Comparison of ENCODE assay signal across 23 cellular contexts in the genomic region with DNA sequence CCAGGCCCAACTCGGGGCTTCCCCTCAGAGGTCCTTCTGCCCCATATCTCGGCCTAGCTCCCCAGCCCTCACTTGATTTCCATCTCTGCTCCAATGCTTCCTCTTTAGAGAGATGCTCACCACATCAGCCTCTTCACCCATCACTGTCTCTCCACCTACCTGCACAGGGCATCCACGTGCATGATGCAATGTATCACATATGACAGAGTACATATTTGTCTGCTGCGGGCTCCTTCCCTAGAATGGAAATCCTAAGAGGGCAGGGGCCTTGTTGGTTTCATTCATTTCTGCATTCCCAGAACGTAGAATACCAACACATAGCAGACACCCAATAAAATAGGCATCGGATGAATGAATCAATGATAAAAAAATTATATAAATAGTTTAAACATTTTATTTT.
A peak's percentile ranks its signal among the peaks of the same experiment; 100 is the strongest.
DNase-seq lines count a peak whose midpoint lies in the region; ATAC-seq, FAIRE-seq and TF ChIP-seq lines count a peak whose summit lies in the region.
"Had no signal": no experiment of that assay in that cellular context is flagged by ENCODE, and none has a peak within 500 bp of the region (broad histone marks: within the 10 kb centered on the region; RNA-seq: fewer than 3 reads in every experiment).

No MANE protein-coding gene starts in this region.

- H3K4me3 Mint-ChIP-seq in glutamatergic neuron (ENCODE audit: unreplicated experiment), result no peak overlapping the region
- H3K4me3 Mint-ChIP-seq: CD4-positive, alpha-beta T cell had no signal

- BruUV-seq in HepG2 (replicated peaks; lab: Mats Ljungman, UMichigan), result no TSS peak

- CTCF ChIA-PET in HepG2 (lab: Yijun Ruan, JAX; ENCODE audit: low intra/inter-chr PET ratio, low total read pairs), result no interaction called here

- POLR2A ChIA-PET in HepG2 (lab: Yijun Ruan, JAX), result no interaction called here

- peaks cover 2 to 44% of the 10 kb centered on the region in 2 experiments; a peak in 4 of 5 replicates for H3K27me3 ChIP-seq in HepG2 (ENCODE audit: control insufficient read depth in 1 of 2, insufficient read depth in 2 of 2, low read length in 2 of 2)
- no peaks in the 10 kb centered on the region for H3K27me3 ChIP-seq in right lobe of liver
- no peaks in the 10 kb centered on the region for H3K27me3 ChIP-seq in sigmoid colon
- H3K27me3 ChIP-seq: SJSA1 had no signal

- TF ChIP-seq CTCF in HepG2 (CRISPR knock-in tag; IDR thresholded peaks at IDR 0.05) (no peak), right lobe of liver (IDR thresholded peaks at IDR 0.05) (no peak), glutamatergic neuron (IDR thresholded peaks at IDR 0.05; ENCODE audit: partially characterized antibody, unreplicated experiment) (no peak), sigmoid colon (IDR thresholded peaks at IDR 0.05) (no peak)

- no peak overlapping the region for H3K4me3 ChIP-seq in HepG2 (replicated peaks in 1 of 3; ENCODE audit: insufficient read depth in 1 of 3, low read depth in 2 of 3, low read length in 3 of 3)
- H3K4me3 ChIP-seq in right lobe of liver, result no peak overlapping the region
- H3K4me3 ChIP-seq in sigmoid colon, result no peak overlapping the region
- H3K4me3 ChIP-seq: HAP-1, SJSA1 had no signal

- H3K4me1 ChIP-seq in HepG2 (ENCODE audit: insufficient read depth, low read length) (no peaks in the 10 kb centered on the region), right lobe of liver (no peaks in the 10 kb centered on the region), sigmoid colon (peaks cover 0 to 61% (median 59%) of the 10 kb centered on the region in 4 donors)
- H3K4me1 ChIP-seq: HAP-1 had no signal

- H3K79me2 ChIP-seq in HepG2 (ENCODE audit: insufficient read depth, low read length), result no peaks in the 10 kb centered on the region

- peaks cover 3% of the 10 kb centered on the region for H3K36me3 Mint-ChIP-seq in glutamatergic neuron (ENCODE audit: unreplicated experiment)

- TF ChIP-seq EP300 in HepG2 (IDR thresholded peaks at IDR 0.05; ENCODE audit: low read depth in 2 of 2, low read length in 2 of 2), result no peak
- TF ChIP-seq EP300 in HepG2 (CRISPR knock-in tag; IDR thresholded peaks at IDR 0.05; ENCODE audit: borderline replicate concordance), result no peak
- no peak for TF ChIP-seq EP300 in sigmoid colon (IDR thresholded peaks at IDR 0.05)

- no peak overlapping the region for H2AFZ ChIP-seq in HepG2 (ENCODE audit: low read length)

- no peak for FAIRE-seq in HepG2 (lab: Jason Lieb, UNC)
- FAIRE-seq: HTR-8/SVneo had no signal

- WGBS in HepG2 (ENCODE audit: low lambda C conversion rate), result 24% methylated on average over 6 of the region's 6 CpGs
- WGBS in right lobe of liver (ENCODE audit: insufficient coverage, low coverage, low lambda C conversion rate, missing lambda C conversion rate), result 74% methylated on average over 5 of the region's 6 CpGs
- WGBS in sigmoid colon, 2 donors, result 88 to 92% methylated on average over 6 of the region's 6 CpGs

- no peak overlapping the region for H3K9ac ChIP-seq in HepG2 (ENCODE audit: insufficient read depth, low read depth, low read length)

- H3K9me3 Mint-ChIP-seq in glutamatergic neuron (ENCODE audit: unreplicated experiment), result peaks cover 10% of the 10 kb centered on the region
- H3K9me3 Mint-ChIP-seq: CD4-positive, alpha-beta T cell had no signal

- H3K27me3 Mint-ChIP-seq in glutamatergic neuron (ENCODE audit: unreplicated experiment), result peaks cover 17% of the 10 kb centered on the region
- H3K27me3 Mint-ChIP-seq: IgD-negative memory B cell had no signal

- DNase-seq in HepG2 (ENCODE audit: low spot score) (no peak), right lobe of liver (no peak), glutamatergic neuron (no peak), sigmoid colon (no peak), epidermal melanocyte (ENCODE audit: insufficient read length, low spot score) (no peak)
- no peak for DNase-seq in activated CD4-positive, alpha-beta T cell treated with anti-CD3 and anti-CD28 coated beads, Interleukin-2, amount 50 U/mL, for 4 hours
- DNase-seq: AML-193; CD4-positive, alpha-beta T cell; COR-L47; DMS 273 treated with DMSO at 0.1 percent for 48 hours; DMS79 treated with DMSO at 0.1 percent for 48 hours; MV-4-11; NCI-H187; NCI-H446 treated with DMSO at 0.1 percent for 48 hours; NCI-H526 treated with DMSO at 0.1 percent for 48 hours; OCI-M1 had no signal

- no peak overlapping the region for H3K27ac ChIP-seq in HepG2 (ENCODE audit: extremely low read length, insufficient read depth, low read length)
- no peak overlapping the region for H3K27ac ChIP-seq in right lobe of liver
- H3K27ac ChIP-seq in sigmoid colon, result peak overlapping the region in 3 of 4 donors; percentile 88 to 90 (median 90)
- H3K27ac ChIP-seq: SJSA1 had no signal

- H3K9me3 ChIP-seq in HepG2 (ENCODE audit: low read length) (no peaks in the 10 kb centered on the region), right lobe of liver (no peaks in the 10 kb centered on the region), sigmoid colon (no peaks in the 10 kb centered on the region)
- H3K9me3 ChIP-seq: HAP-1, SJSA1 had no signal

- no peak for TF ChIP-seq RAD21 in HepG2 (CRISPR knock-in tag; IDR thresholded peaks at IDR 0.05)

- no peak overlapping the region for H3K4me2 ChIP-seq in HepG2 (ENCODE audit: low read depth, low read length)

- peaks cover 24% of the 10 kb centered on the region for H3K4me1 Mint-ChIP-seq in glutamatergic neuron (ENCODE audit: low read depth, unreplicated experiment)

- no peaks in the 10 kb centered on the region for H3K36me3 ChIP-seq in HepG2 (replicated peaks in 1 of 2; ENCODE audit: control insufficient read depth in 1 of 2, insufficient read depth in 2 of 2, low read length in 2 of 2)
- no peaks in the 10 kb centered on the region for H3K36me3 ChIP-seq in right lobe of liver
- H3K36me3 ChIP-seq in sigmoid colon, result no peaks in the 10 kb centered on the region
- H3K36me3 ChIP-seq: HAP-1, SJSA1 had no signal

- in situ Hi-C loops in HepG2 (cut with HindIII; ENCODE audit: extremely low pct_ligation_motif_present, low pct_unique_long_range_greater_than_20kb), result no loop called here

- ATAC-seq in HepG2 (no peak), right lobe of liver (no peak), GM18867 (IDR thresholded peaks at IDR 0.05; ENCODE audit: unreplicated experiment) (no peak), HG02852 (IDR thresholded peaks at IDR 0.05; ENCODE audit: unreplicated experiment) (no peak)
- ATAC-seq: Right ventricle myocardium inferior had no signal

- peak overlapping the region; percentile 40 for H3K27ac Mint-ChIP-seq in glutamatergic neuron (ENCODE audit: unreplicated experiment)
- H3K27ac Mint-ChIP-seq: CD4-positive, alpha-beta T cell; IgD-negative memory B cell had no signal

- H4K20me1 ChIP-seq in HepG2 (ENCODE audit: insufficient read depth, low read length), result no peaks in the 10 kb centered on the region

- intact Hi-C loops in HepG2 (cut with micrococcal nuclease; ENCODE audit: unreplicated experiment) (no loop called here), right lobe of liver (cut with DNase I) (no loop called here), sigmoid colon (cut with DNase I) (no loop called here)

- no peak for TF ChIP-seq POLR2A in HepG2 (IDR thresholded peaks at IDR 0.05; ENCODE audit: insufficient read depth in 1 of 2, low read depth in 2 of 2, low read length in 2 of 2)
- no peak for TF ChIP-seq POLR2A in right lobe of liver (IDR thresholded peaks at IDR 0.05)
- TF ChIP-seq POLR2A in sigmoid colon (IDR thresholded peaks at IDR 0.05), result no peak

TF ChIP-seq in HepG2, 621 proteins besides CTCF, POLR2A, EP300 and RAD21:
- peak; percentile 35; the same call in 1 of the 2 replicates for TF ChIP-seq CEBPB (IDR thresholded peaks at IDR 0.05; ENCODE audit: borderline replicate concordance, low read depth, low read length)
- no peak for TF ChIP-seq RBFOX2 (IDR thresholded peaks at IDR 0.05; ENCODE audit: low read depth, low read length)
- no peak for TF ChIP-seq ZKSCAN8 (CRISPR knock-in tag; IDR thresholded peaks at IDR 0.05; ENCODE audit: borderline replicate concordance)
- TF ChIP-seq AKAP8 (CRISPR knock-in tag; IDR thresholded peaks at IDR 0.05), result no peak

Comparison
In these comparisons a context has a peak if more than half of its experiments do, and no peak if none do; other contexts are left out.
1. H3K27ac ChIP-seq: peak in sigmoid colon (3 of 4); none in HepG2 (single experiment) and right lobe of liver (0 of 3).